Comparison of ENCODE assay signal across 25 cellular contexts in genomic region chr11:2406476-2406875, GRCh38. TPM values are rescaled to one million over a fixed set of nuclear protein-coding genes. Genes with fewer than 3 reads are reported as not detected.
"Had no signal": no experiment of that assay in that cellular context is flagged by ENCODE, and none has a peak within 500 bp of the region (broad histone marks: within the 10 kb centered on the region; RNA-seq: fewer than 3 reads in every experiment).

No MANE protein-coding gene starts in this region.

- H3K27ac ChIP-seq: SK-N-MC had no signal

- H3K4me3 ChIP-seq: SK-N-MC had no signal

- H3K27ac Mint-ChIP-seq: activated CD4-positive, alpha-beta memory T cell treated with anti-CD3 and anti-CD28 coated beads for 36 hours; activated CD4-positive, alpha-beta T cell treated with anti-CD3 and anti-CD28 coated beads, Interleukin-2, amount 10 ng/mL, durations not matched to agents 7 days and 5 days; activated naive CD8-positive, alpha-beta T cell; activated T-cell treated with anti-CD3 and anti-CD28 coated beads, Interleukin-2, amount 50 U/mL, for 72 hours; activated T-helper 2 cell treated with anti-CD3 and anti-CD28 coated beads, Interferon-gamma antibody, Interleukin-2, Interleukin-4, amounts not matched to agents 10 μg/mL and 5 μg/mL and 100 μg/mL, durations not matched to agents 14 hours and 24 hours and 36 hours; WTC11 had no signal

- H3K36me3 Mint-ChIP-seq: activated CD4-positive, alpha-beta memory T cell treated with anti-CD3 and anti-CD28 coated beads for 36 hours; activated naive CD8-positive, alpha-beta T cell; brain had no signal

- DNase-seq: activated CD4-positive, alpha-beta memory T cell treated with anti-CD3 and anti-CD28 coated beads for 36 hours; activated CD4-positive, alpha-beta T cell treated with anti-CD3 and anti-CD28 coated beads, Interleukin-2, amount 10 ng/mL, durations not matched to agents 7 days and 5 days; activated CD8-positive, alpha-beta memory T cell treated with anti-CD3 and anti-CD28 coated beads for 24 hours; activated gamma-delta T cell treated with Interleukin-2 at 50 U/mL for 16 hours; activated T-cell treated with anti-CD3 and anti-CD28 coated beads, Interleukin-2, amount 50 U/mL, for 72 hours; amygdala; Kasumi-1; KBM-7; NCI-H1105 treated with DMSO at 0.1 percent for 48 hours; NCI-H1436 treated with DMSO at 0.1 percent for 48 hours; NCI-H187; NCI-H2081; NCI-H510A treated with DMSO at 0.1 percent for 48 hours; NK-92 treated with Interleukin-12 subunit alpha and Interleukin-12 subunit beta, amount 100 ng/mL, for 24 hours; OCI-M1 had no signal

- H3K27me3 Mint-ChIP-seq: activated CD4-positive, alpha-beta memory T cell treated with anti-CD3 and anti-CD28 coated beads for 36 hours; activated CD4-positive, alpha-beta T cell treated with anti-CD3 and anti-CD28 coated beads, Interleukin-2, amount 10 ng/mL, durations not matched to agents 7 days and 5 days; activated naive CD8-positive, alpha-beta T cell; brain; central memory CD8-positive, alpha-beta T cell had no signal

- H3K4me3 Mint-ChIP-seq: activated CD4-positive, alpha-beta memory T cell treated with anti-CD3 and anti-CD28 coated beads for 36 hours; activated CD4-positive, alpha-beta T cell treated with anti-CD3 and anti-CD28 coated beads, Interleukin-2, amount 10 ng/mL, durations not matched to agents 7 days and 5 days; activated naive CD8-positive, alpha-beta T cell; activated T-cell treated with anti-CD3 and anti-CD28 coated beads, Interleukin-2, amount 50 U/mL, for 72 hours; central memory CD8-positive, alpha-beta T cell; WTC11 had no signal

- H3K9me3 Mint-ChIP-seq: activated CD4-positive, alpha-beta memory T cell treated with anti-CD3 and anti-CD28 coated beads for 36 hours; activated CD4-positive, alpha-beta T cell treated with anti-CD3 and anti-CD28 coated beads, Interleukin-2, amount 10 ng/mL, durations not matched to agents 7 days and 5 days; activated T-cell treated with anti-CD3 and anti-CD28 coated beads, Interleukin-2, amount 50 U/mL, for 72 hours; activated T-helper 2 cell treated with anti-CD3 and anti-CD28 coated beads, Interferon-gamma antibody, Interleukin-2, Interleukin-4, amounts not matched to agents 10 μg/mL and 5 μg/mL and 100 μg/mL, durations not matched to agents 14 hours and 24 hours and 36 hours; brain; central memory CD8-positive, alpha-beta T cell; WTC11 had no signal

- ATAC-seq: activated T-cell treated with anti-CD3 and anti-CD28 coated beads, Interleukin-2, amount 50 U/mL, for 72 hours; Panc1; Right ventricle myocardium inferior; WTC11 had no signal

RNA-seq across cellular contexts. Expression of gene TRPM5, which starts 37.8 kb away (rescaled TPM):
- total RNA-seq: activated CD4-positive, alpha-beta memory T cell treated with anti-CD3 and anti-CD28 coated beads for 36 hours; activated T-helper 2 cell treated with anti-CD3 and anti-CD28 coated beads, Interferon-gamma antibody, Interleukin-2, Interleukin-4, amounts not matched to agents 10 μg/mL and 5 μg/mL and 100 μg/mL, durations not matched to agents 14 hours and 24 hours and 36 hours; astrocyte; Right ventricle myocardium inferior; T-helper 1 cell treated with Interleukin-12 subunit alpha and Interleukin-12 subunit beta and Interleukin-4 antibody, amounts not matched to agents 30 ng/mL and 1 ng/mL, for 36 hours had no signal

RNA-seq across cellular contexts. Expression of gene KCNQ1, which starts 38.3 kb away (rescaled TPM):
- total RNA-seq: astrocyte had no signal
